ENCODE assay signal across 1 cellular context in the genomic region with DNA sequence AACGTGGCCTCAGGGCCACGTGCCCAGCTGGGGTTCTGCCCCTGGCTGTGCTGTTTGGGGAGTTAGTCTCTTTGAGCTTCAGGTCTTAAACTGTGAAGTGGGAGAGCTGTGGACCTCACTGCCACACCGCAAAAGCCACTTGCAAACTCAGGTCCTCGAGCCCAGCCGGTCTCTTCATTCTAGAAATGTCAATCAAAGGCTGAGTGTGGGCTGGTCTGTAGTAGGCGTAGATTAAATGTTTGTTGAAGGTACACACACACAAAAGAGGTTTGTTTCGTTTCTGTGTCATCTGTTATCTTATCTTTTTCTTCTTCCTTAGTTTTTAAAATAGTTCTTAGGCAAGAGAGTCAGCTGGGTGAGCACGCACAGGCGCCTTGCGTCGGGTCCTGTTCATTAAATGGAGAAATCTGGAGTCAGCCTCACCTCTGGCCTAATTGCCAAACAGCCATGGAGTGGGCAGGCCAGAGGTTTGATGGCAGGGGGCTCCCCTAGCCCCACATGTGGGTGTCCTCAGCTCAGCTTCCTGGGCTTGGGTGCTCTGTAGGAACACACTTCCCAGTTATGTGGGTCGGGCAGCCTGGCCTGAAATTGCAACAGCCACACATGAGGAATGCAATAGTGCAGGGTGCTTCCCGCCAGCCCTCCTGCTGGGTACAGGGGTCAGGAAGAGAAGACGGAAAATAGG.
TF ChIP-seq lines count a peak whose summit lies in the region.

No MANE protein-coding gene starts in this region.

TF ChIP-seq in A549, 52 proteins besides CTCF, POLR2A, EP300 and RAD21 (continued from another document):
- TF ChIP-seq PBX3 (IDR thresholded peaks at IDR 0.05): no peak
- no peak for TF ChIP-seq RARB (CRISPR knock-in tag; IDR thresholded peaks at IDR 0.05)
